ENCODE assay signal across 7 cellular contexts in the genomic region with DNA sequence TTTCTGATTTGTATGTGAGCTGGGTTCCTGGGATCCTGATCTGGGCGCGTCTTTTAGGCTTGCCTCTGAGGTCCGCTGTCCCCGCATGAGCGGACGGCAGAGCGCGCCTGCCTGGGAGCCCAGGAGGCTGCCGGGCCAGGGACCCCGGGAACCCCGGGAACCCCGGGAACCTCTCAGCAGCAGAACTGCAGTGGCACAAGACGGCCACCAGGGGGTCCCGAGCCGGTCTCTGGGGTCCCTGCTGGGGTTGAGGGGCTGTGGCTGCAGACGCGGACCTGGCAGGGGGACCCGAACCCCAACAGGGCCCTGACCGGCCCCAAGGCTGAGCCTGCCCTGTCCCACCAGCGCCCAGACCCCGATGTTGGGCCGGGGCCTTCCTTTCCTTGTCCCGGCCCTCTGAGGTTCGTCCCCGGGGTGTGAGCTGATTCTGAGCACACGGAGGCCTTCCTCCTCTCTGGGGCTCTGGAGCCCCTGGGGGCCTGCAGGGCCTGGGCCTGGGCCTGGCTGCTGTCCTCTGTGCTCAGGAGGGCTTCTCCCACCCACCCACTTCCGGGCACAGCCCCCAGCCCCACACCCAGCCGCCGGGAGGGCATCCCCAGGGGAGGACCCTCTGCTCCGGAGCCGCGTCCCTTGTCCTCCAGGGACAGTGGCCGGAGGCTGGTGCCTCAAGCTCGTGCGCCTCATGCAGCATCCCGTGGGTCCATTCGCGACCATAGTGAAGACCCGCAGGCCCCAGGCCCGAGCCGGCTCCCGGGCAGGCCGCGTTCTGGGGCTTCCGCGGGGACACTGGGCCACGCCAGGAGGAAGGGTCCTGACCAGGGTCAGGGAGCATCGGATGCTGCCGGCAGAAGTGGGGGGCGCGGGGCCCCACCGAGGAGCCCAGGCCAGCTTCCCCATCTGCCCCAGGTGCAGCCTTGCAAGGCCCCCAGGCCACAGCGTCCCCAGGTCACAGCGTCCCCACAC.
DNase-seq lines count a peak whose midpoint lies in the region; ATAC-seq and TF ChIP-seq lines count a peak whose summit lies in the region.
"Not testable (repeated sequence)": the region's sequence is repeated elsewhere in the genome, so short reads cannot be mapped to it uniquely, and the experiment has no call there.

No MANE protein-coding gene starts in this region.

- H3K79me2 ChIP-seq in SK-N-SH (ENCODE audit: insufficient read depth) = not testable (repeated sequence)

- not testable (repeated sequence) for H3K27ac Mint-ChIP-seq in CD8-positive, alpha-beta T cell; memory B cell

- peak; percentile 50 for ATAC-seq in CD8-positive, alpha-beta T cell
- peak; percentile 19 for ATAC-seq in GM18498 (IDR thresholded peaks at IDR 0.05; ENCODE audit: unreplicated experiment)
- peak; percentile 1 for ATAC-seq in GM21717 (IDR thresholded peaks at IDR 0.05; ENCODE audit: unreplicated experiment)
- ATAC-seq in HG03378 (IDR thresholded peaks at IDR 0.05; ENCODE audit: unreplicated experiment) = peak; percentile 2
- ATAC-seq in memory B cell (ENCODE audit: low read depth) = peak; percentile 15

- not testable (repeated sequence) for TF ChIP-seq RAD21 in SK-N-SH (IDR thresholded peaks at IDR 0.05; ENCODE audit: low read length)

- not testable (repeated sequence) for H3K9me3 ChIP-seq in CD8-positive, alpha-beta T cell (ENCODE audit: low read length); SK-N-SH

- no CpG with 5 or more reads among the region's 54 CpGs for WGBS in SK-N-SH (ENCODE audit: low lambda C conversion rate)

- TF ChIP-seq EP300 in SK-N-SH (IDR thresholded peaks at IDR 0.05; ENCODE audit: borderline replicate concordance in 1 of 2, low read depth in 1 of 2, low read length in 1 of 2) = not testable (repeated sequence)

- not testable (repeated sequence) for H3F3A ChIP-seq in SK-N-SH (replicated peaks; ENCODE audit: insufficient read depth)

- intact Hi-C loops in CD8-positive, alpha-beta T cell (cut with DNase I, micrococcal nuclease) = loop anchor here (5.0 to 10.0 kb wide), 4 partner anchors 268 to 363 kb away; no protein-coding TSS in a partner anchor

- not testable (repeated sequence) for H3K9me3 Mint-ChIP-seq in CD8-positive, alpha-beta T cell; memory B cell

- not testable (repeated sequence) for H4K20me1 ChIP-seq in SK-N-SH (ENCODE audit: insufficient read depth)

- not testable (repeated sequence) for H3K9me2 ChIP-seq in SK-N-SH

- not testable (repeated sequence) for H3K36me3 ChIP-seq in CD8-positive, alpha-beta T cell (ENCODE audit: insufficient read depth, low read length); SK-N-SH (replicated peaks in 1 of 2; ENCODE audit: control insufficient read depth in 1 of 2, insufficient read depth in 2 of 2, low read length in 1 of 2)

- not testable (repeated sequence) for DNase-seq in CD8-positive, alpha-beta T cell; SK-N-SH; memory B cell (ENCODE audit: low spot score in 2 of 2)
- peak; percentile 36 to 40 for DNase-seq in activated T-cell treated with anti-CD3 and anti-CD28 coated beads, Interleukin-2, amount 50 U/mL, for 48 hours

- not testable (repeated sequence) for H3K4me3 ChIP-seq in CD8-positive, alpha-beta T cell (ENCODE audit: low read depth, low read length); SK-N-SH (ENCODE audit: low read depth in 2 of 2, low read length in 1 of 2)

- H3K4me3 Mint-ChIP-seq in CD8-positive, alpha-beta T cell = not testable (repeated sequence)
- peak overlapping the region; percentile 49 for H3K4me3 Mint-ChIP-seq in memory B cell

- not testable (repeated sequence) for H3K9ac ChIP-seq in SK-N-SH

- not testable (repeated sequence) for H3K27ac ChIP-seq in CD8-positive, alpha-beta T cell (ENCODE audit: low read depth, low read length); SK-N-SH (ENCODE audit: low read depth in 2 of 2, low read length in 1 of 2)

- H3K27me3 ChIP-seq in CD8-positive, alpha-beta T cell (ENCODE audit: insufficient read depth, low read length); SK-N-SH (ENCODE audit: insufficient read depth): not testable (repeated sequence)

- H3K4me1 ChIP-seq in CD8-positive, alpha-beta T cell (ENCODE audit: insufficient read depth, low read length); SK-N-SH (ENCODE audit: control insufficient read depth in 1 of 2, insufficient read depth in 2 of 2, low read depth in 1 of 2, low read length in 1 of 2): not testable (repeated sequence)

- not testable (repeated sequence) for H3K36me3 Mint-ChIP-seq in CD8-positive, alpha-beta T cell; memory B cell

- not testable (repeated sequence) for H2AFZ ChIP-seq in SK-N-SH (ENCODE audit: low read depth)

- CTCF ChIA-PET in CD8-positive, alpha-beta T cell (lab: Charles Lee) = interaction anchor here (0.9 kb wide), 1 partner anchor 264 kb away, joined by 4 read pairs; no protein-coding TSS in a partner anchor
- CTCF ChIA-PET in SK-N-SH (lab: Yijun Ruan, JAX) = interaction anchor here (0.7 to 1.1 kb wide), 6 partner anchors 252 to 323 kb away, joined by 3 to 9 read pairs (median 4); no protein-coding TSS in a partner anchor

- H3K27me3 Mint-ChIP-seq in CD8-positive, alpha-beta T cell (ENCODE audit: low read depth); memory B cell: not testable (repeated sequence)

- H3K4me2 ChIP-seq in SK-N-SH = not testable (repeated sequence)

- not testable (repeated sequence) for H3K4me1 Mint-ChIP-seq in CD8-positive, alpha-beta T cell (ENCODE audit: low read depth)
- peaks cover 19% of the 10 kb centered on the region for H3K4me1 Mint-ChIP-seq in memory B cell

- POLR2A ChIA-PET in CD8-positive, alpha-beta T cell (lab: Charles Lee); SK-N-SH (lab: Yijun Ruan, JAX): not testable (repeated sequence)

- TF ChIP-seq CTCF in CD8-positive, alpha-beta T cell (IDR thresholded peaks at IDR 0.05) = not testable (repeated sequence)
- peak; percentile 27 for TF ChIP-seq CTCF in SK-N-SH (IDR thresholded peaks at IDR 0.05)
